8 cellular contexts compared by ENCODE assay signal in genomic region chr14:30283822-30284446, GRCh38.
A peak's percentile ranks its signal among the peaks of the same experiment; 100 is the strongest.
DNase-seq lines count a peak whose midpoint lies in the region; ATAC-seq and TF ChIP-seq lines count a peak whose summit lies in the region.

No MANE protein-coding gene starts in this region.

- H3K4me1 ChIP-seq in A673 (ENCODE audit: insufficient read depth, low read length, poor library complexity, severe bottlenecking) (no peaks in the 10 kb centered on the region), lung (ENCODE audit: control insufficient read depth in 2 of 2, insufficient read depth in 2 of 2, low read length in 2 of 2) (no peaks in the 10 kb centered on the region)

- H3K4me3 ChIP-seq in A673 (ENCODE audit: low read depth, low read length, poor library complexity, severe bottlenecking) (no peak overlapping the region), lung (no peak overlapping the region)

- peaks cover under 1% of the 10 kb centered on the region for H3K9me3 Mint-ChIP-seq in T-helper 2 cell treated with Interferon-gamma antibody and Interleukin-4, amounts not matched to agents 5 μg/mL and 100 μg/mL, for 36 hours

- H3K4me1 Mint-ChIP-seq in T-helper 2 cell treated with Interferon-gamma antibody and Interleukin-4, amounts not matched to agents 5 μg/mL and 100 μg/mL, for 36 hours (ENCODE audit: low read depth): no peaks in the 10 kb centered on the region

- 53 to 58% methylated on average over 2 of the region's 2 CpGs for WGBS in lung, 2 donors

- no peak overlapping the region for H3K4me3 Mint-ChIP-seq in T-helper 2 cell treated with Interferon-gamma antibody and Interleukin-4, amounts not matched to agents 5 μg/mL and 100 μg/mL, for 36 hours

- H3K27me3 Mint-ChIP-seq in T-helper 2 cell treated with Interferon-gamma antibody and Interleukin-4, amounts not matched to agents 5 μg/mL and 100 μg/mL, for 36 hours (ENCODE audit: low read depth): no peaks in the 10 kb centered on the region

- intact Hi-C loops in A673 (cut with micrococcal nuclease; ENCODE audit: unreplicated experiment): no loop called here

- DNase-seq in A673 (ENCODE audit: low spot score) (peak; percentile 56), GM03348 (ENCODE audit: low spot score) (peak; percentile 61), LHCN-M2 (ENCODE audit: low read depth) (peak; percentile 51), astrocyte of the hippocampus (ENCODE audit: low read depth, low spot score) (peak; percentile 61), lung (ENCODE audit: low spot score) (no peak), NCI-H526 treated with DMSO at 0.1 percent for 48 hours (lab: John Stamatoyannopoulos, UW) (no peak)
- no peak for DNase-seq in T-helper 2 cell treated with Interferon-gamma antibody and Interleukin-4, amounts not matched to agents 5 μg/mL and 100 μg/mL, for 36 hours (ENCODE audit: low spot score)

- POLR2A ChIA-PET in A673 (lab: Charles Lee; ENCODE audit: low non-redundant PET): no interaction called here

- BruUV-seq in A673 (replicated peaks; lab: Mats Ljungman, UMichigan): no TSS peak

- peak; percentile 90 for TF ChIP-seq CTCF in A673 (conservative IDR thresholded peaks at IDR 0.05; ENCODE audit: low read depth, low read length)
- TF ChIP-seq CTCF in lung (IDR thresholded peaks at IDR 0.05; ENCODE audit: control extremely low read depth, extremely low read depth): peak; percentile 13

- no peaks in the 10 kb centered on the region for H3K36me3 Mint-ChIP-seq in T-helper 2 cell treated with Interferon-gamma antibody and Interleukin-4, amounts not matched to agents 5 μg/mL and 100 μg/mL, for 36 hours (ENCODE audit: low read depth)

- no peak overlapping the region for H3K27ac ChIP-seq in A673 (ENCODE audit: low read depth, low read length, poor library complexity, severe bottlenecking)
- H3K27ac ChIP-seq in lung (ENCODE audit: low read depth in 1 of 2, low read length in 1 of 2): no peak overlapping the region

- no peak overlapping the region for H3K27ac Mint-ChIP-seq in T-helper 2 cell treated with Interferon-gamma antibody and Interleukin-4, amounts not matched to agents 5 μg/mL and 100 μg/mL, for 36 hours

- H3K27me3 ChIP-seq in A673 (replicated peaks; ENCODE audit: insufficient read depth, low read depth, low read length, poor library complexity) (no peaks in the 10 kb centered on the region), lung (ENCODE audit: control insufficient read depth, insufficient read depth) (no peaks in the 10 kb centered on the region)

- H3K9me3 ChIP-seq in A673 (ENCODE audit: low read depth, low read length, poor library complexity, severe bottlenecking): no peaks in the 10 kb centered on the region
- no peaks in the 10 kb centered on the region for H3K9me3 ChIP-seq in lung (ENCODE audit: control insufficient read depth in 2 of 2, insufficient read depth in 1 of 2, low read length in 1 of 2)

- ATAC-seq in lung (ENCODE audit: insufficient read depth, low FRiP score): no peak
- no peak for ATAC-seq in GM18520 (IDR thresholded peaks at IDR 0.05; ENCODE audit: unreplicated experiment)

- CTCF ChIA-PET in A673 (lab: Charles Lee): interaction anchor here (0.7 to 1.4 kb wide), 5 partner anchors 9 to 740 kb away, joined by 3 to 15 read pairs (median 3); no protein-coding TSS in a partner anchor

- H3K36me3 ChIP-seq in A673 (ENCODE audit: insufficient read depth, low read length, poor library complexity, severe bottlenecking) (no peaks in the 10 kb centered on the region), lung (ENCODE audit: control insufficient read depth in 2 of 2, insufficient read depth in 2 of 2, low read length in 2 of 2) (no peaks in the 10 kb centered on the region)

Comparison
In these comparisons a context has a peak if more than half of its experiments do, and no peak if none do; other contexts are left out.
1. DNase-seq: peak in A673 (single experiment), GM03348 (single experiment), LHCN-M2 (single experiment) and astrocyte of the hippocampus (single experiment); none in lung (single experiment), NCI-H526 treated with DMSO at 0.1 percent for 48 hours (single experiment) and T-helper 2 cell treated with Interferon-gamma antibody and Interleukin-4, amounts not matched to agents 5 μg/mL and 100 μg/mL, for 36 hours (single experiment).